Comparison of ENCODE assay signal across 10 cellular contexts in the genomic region with DNA sequence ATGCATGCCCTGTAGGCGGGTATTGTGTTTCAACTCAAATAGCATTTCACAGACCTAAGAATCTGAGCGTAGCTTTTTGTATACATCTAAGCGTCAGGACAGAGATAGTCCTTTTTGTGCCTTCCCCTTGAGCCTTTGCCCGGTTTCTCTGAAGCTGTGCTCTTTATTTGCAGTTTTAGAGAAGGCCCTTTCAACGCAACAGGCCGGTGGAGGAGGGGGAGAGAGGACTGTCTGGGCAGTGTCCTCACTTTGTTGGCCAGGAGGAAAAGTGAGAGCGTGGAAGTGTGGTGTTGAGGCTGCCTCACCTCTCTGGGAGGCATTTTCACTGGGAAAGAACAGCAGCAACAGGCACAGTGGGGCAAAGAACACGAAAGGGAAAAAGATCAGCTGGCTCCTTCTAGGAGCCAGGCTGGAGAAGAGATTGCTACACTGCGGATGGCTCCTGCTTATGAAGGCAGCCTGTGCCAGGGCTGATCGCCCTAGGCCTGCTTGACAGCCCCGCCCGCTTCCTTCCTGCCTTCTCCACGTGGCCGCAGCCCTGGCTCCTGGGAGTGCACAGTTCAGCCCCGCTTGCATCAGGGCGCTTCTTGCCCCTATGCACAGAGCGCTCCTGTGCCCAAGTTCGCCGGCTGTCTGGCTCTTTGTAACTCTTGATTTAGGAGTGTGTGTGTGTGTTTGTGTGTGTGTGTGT.
DNase-seq lines count a peak whose midpoint lies in the region; ATAC-seq and TF ChIP-seq lines count a peak whose summit lies in the region.
"Had no signal": no experiment of that assay in that cellular context is flagged by ENCODE, and none has a peak within 500 bp of the region (broad histone marks: within the 10 kb centered on the region; RNA-seq: fewer than 3 reads in every experiment).

No MANE protein-coding gene starts in this region.

- intact Hi-C loops in dendritic cell treated with granulocyte-macrophage colony-stimulating factor and Interleukin-4, amounts not matched to agents 40 ng/mL and 50 ng/mL, for 4 days (cut with micrococcal nuclease): loop anchor here (5.0 kb wide), 1 partner anchor 86 kb away; no protein-coding TSS in a partner anchor

- 21 to 34% methylated on average over 19 of the region's 19 CpGs for WGBS in lung, 2 donors

- DNase-seq in stimulated activated CD4-positive, alpha-beta T cell treated with anti-CD3 and anti-CD28 coated beads, Interleukin-1b, Interleukin-23, amount 100 ng/mL, for 48 hours: peak; percentile 2
- DNase-seq in stimulated activated CD4-positive, alpha-beta T cell treated with anti-CD3 and anti-CD28 coated beads, Interleukin-4, amount 100 ng/mL, for 24 hours: no peak
- DNase-seq in lung (ENCODE audit: low spot score) (no peak), hepatic stellate cell (ENCODE audit: low spot score) (no peak), GM20000 (ENCODE audit: low spot score) (no peak), brain microvascular endothelial cell (no peak)
- DNase-seq: COR-L47 had no signal

- no peaks in the 10 kb centered on the region for H3K27me3 ChIP-seq in lung (ENCODE audit: control insufficient read depth, insufficient read depth)
- H3K27me3 ChIP-seq in brain microvascular endothelial cell (replicated peaks): peaks cover 4% of the 10 kb centered on the region

- H3K9me3 Mint-ChIP-seq in dendritic cell treated with granulocyte-macrophage colony-stimulating factor and Interleukin-4, amounts not matched to agents 40 ng/mL and 50 ng/mL, for 4 days: no peaks in the 10 kb centered on the region

- in situ Hi-C loops in brain microvascular endothelial cell (cut with HindIII; ENCODE audit: low pct_ligation_motif_present, low sequenced_read_pairs): no loop called here

- TF ChIP-seq CTCF in lung (IDR thresholded peaks at IDR 0.05; ENCODE audit: control extremely low read depth, extremely low read depth) (no peak), GM20000 (IDR thresholded peaks at IDR 0.05; ENCODE audit: extremely low read depth, missing control alignments) (no peak), brain microvascular endothelial cell (IDR thresholded peaks at IDR 0.05; ENCODE audit: low read depth, low read length, missing control alignments) (no peak)

- no peaks in the 10 kb centered on the region for H3K36me3 Mint-ChIP-seq in dendritic cell treated with granulocyte-macrophage colony-stimulating factor and Interleukin-4, amounts not matched to agents 40 ng/mL and 50 ng/mL, for 4 days (ENCODE audit: low read depth)

- H3K4me3 ChIP-seq in lung: no peak overlapping the region
- no peak overlapping the region for H3K4me3 ChIP-seq in brain microvascular endothelial cell (ENCODE audit: low read depth, low read length)

- ATAC-seq in lung (ENCODE audit: insufficient read depth, low FRiP score): peak; percentile 74
- ATAC-seq in GM21423 (IDR thresholded peaks at IDR 0.05; ENCODE audit: unreplicated experiment): no peak

- peaks cover 28% of the 10 kb centered on the region for H3K27me3 Mint-ChIP-seq in dendritic cell treated with granulocyte-macrophage colony-stimulating factor and Interleukin-4, amounts not matched to agents 40 ng/mL and 50 ng/mL, for 4 days

- H3K27ac ChIP-seq in lung (ENCODE audit: low read depth in 1 of 2, low read length in 1 of 2) (peak overlapping the region in 1 of 2 donors; percentile 24), brain microvascular endothelial cell (no peak overlapping the region)
- H3K27ac ChIP-seq: SK-N-MC had no signal

- H3K9me3 ChIP-seq in lung (ENCODE audit: control insufficient read depth in 2 of 2, insufficient read depth in 1 of 2, low read length in 1 of 2): no peaks in the 10 kb centered on the region

- H3K27ac Mint-ChIP-seq in dendritic cell treated with granulocyte-macrophage colony-stimulating factor and Interleukin-4, amounts not matched to agents 40 ng/mL and 50 ng/mL, for 4 days: no peak overlapping the region

- peaks cover 0 to 9% of the 10 kb centered on the region in 2 donors for H3K4me1 ChIP-seq in lung (ENCODE audit: control insufficient read depth in 2 of 2, insufficient read depth in 2 of 2, low read length in 2 of 2)

- peak overlapping the region; percentile 74 for H3K4me3 Mint-ChIP-seq in dendritic cell treated with granulocyte-macrophage colony-stimulating factor and Interleukin-4, amounts not matched to agents 40 ng/mL and 50 ng/mL, for 4 days

- H3K4me1 Mint-ChIP-seq in dendritic cell treated with granulocyte-macrophage colony-stimulating factor and Interleukin-4, amounts not matched to agents 40 ng/mL and 50 ng/mL, for 4 days (ENCODE audit: low read depth): peaks cover 17% of the 10 kb centered on the region

- H3K36me3 ChIP-seq in lung (ENCODE audit: control insufficient read depth in 2 of 2, insufficient read depth in 2 of 2, low read length in 2 of 2): no peaks in the 10 kb centered on the region
- H3K36me3 ChIP-seq in brain microvascular endothelial cell (replicated peaks): no peaks in the 10 kb centered on the region
